Comparison of ENCODE assay signal across 27 cellular contexts in the genomic region with DNA sequence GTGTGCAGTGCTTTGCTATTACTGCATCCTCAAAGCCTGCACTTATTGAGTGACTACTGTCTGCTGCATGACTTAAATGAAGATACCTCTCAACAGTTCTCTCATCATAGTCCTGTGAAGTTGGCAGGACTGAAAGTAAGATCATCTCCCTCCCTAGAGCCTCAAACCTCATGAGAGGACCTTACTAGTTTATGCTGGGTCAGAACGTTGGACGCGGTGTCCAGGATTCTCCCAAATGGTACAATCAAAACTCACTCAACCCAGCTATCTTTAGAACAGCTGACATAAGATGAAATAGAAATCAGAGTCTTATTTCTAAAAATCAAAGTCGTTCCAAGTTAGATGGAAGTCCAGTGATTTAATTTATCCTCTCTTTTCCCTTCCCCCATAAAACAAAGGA.
"Had no signal": no experiment of that assay in that cellular context is flagged by ENCODE, and none has a peak within 500 bp of the region (broad histone marks: within the 10 kb centered on the region; RNA-seq: fewer than 3 reads in every experiment).

No MANE protein-coding gene starts in this region.

- H3K36me3 Mint-ChIP-seq: immature natural killer cell; naive B cell; stimulated activated effector memory CD8-positive, alpha-beta T cell treated with anti-CD3 and anti-CD28 coated beads, Interleukin-12 subunit alpha, Interleukin-12 subunit beta, amount 100 ng/mL, for 72 hours had no signal

- DNase-seq: activated CD4-positive, alpha-beta memory T cell treated with anti-CD3 and anti-CD28 coated beads, Interleukin-2, amount 10 ng/mL, durations not matched to agents 7 days and 5 days; activated CD4-positive, alpha-beta T cell treated with anti-CD3 and anti-CD28 coated beads, Interleukin-2, amount 10 ng/mL, durations not matched to agents 24 days and 14 days; activated CD4-positive, CD25-positive, alpha-beta regulatory T cell treated with anti-CD3 and anti-CD28 coated beads, Interleukin-2, amount 50 U/mL, for 72 hours; activated CD8-positive, alpha-beta memory T cell treated with anti-CD3 and anti-CD28 coated beads, Interleukin-2, amount 50 U/mL, for 48 hours; activated gamma-delta T cell treated with Interleukin-2 at 50 U/mL for 16 hours; activated naive CD4-positive, alpha-beta T cell treated with anti-CD3 and anti-CD28 coated beads, Interleukin-2, amount 50 U/mL, for 16 hours; activated T-cell treated with anti-CD3 and anti-CD28 coated beads, Interleukin-2, amount 50 U/mL, for 4 hours; amniotic stem cell; central memory CD4-positive, alpha-beta T cell; hippocampal formation; immature natural killer cell; lower lobe of right lung; naive B cell; small intestine; stimulated activated CD4-positive, alpha-beta T cell treated with anti-CD3 and anti-CD28 coated beads, Interleukin-4, amount 100 ng/mL, for 24 hours; T-helper 17 cell; T1000; tibial artery had no signal

- H3K4me3 Mint-ChIP-seq: activated CD4-positive, alpha-beta memory T cell treated with anti-CD3 and anti-CD28 coated beads, Interleukin-2, amount 10 ng/mL, durations not matched to agents 7 days and 5 days; activated CD4-positive, alpha-beta T cell treated with anti-CD3 and anti-CD28 coated beads, Interleukin-2, amount 10 ng/mL, durations not matched to agents 24 days and 14 days; activated T-cell treated with anti-CD3 and anti-CD28 coated beads, Interleukin-2, amount 50 U/mL, for 4 hours; activated T-helper 17 cell treated with anti-CD3 and anti-CD28 coated beads, Interleukin-2, amount 50 U/mL, for 72 hours; dendritic cell treated with granulocyte-macrophage colony-stimulating factor and Interleukin-4, amounts not matched to agents 40 ng/mL and 50 ng/mL, for 4 days; immature natural killer cell; naive B cell; neural crest cell; stimulated activated effector memory CD8-positive, alpha-beta T cell treated with anti-CD3 and anti-CD28 coated beads, Interleukin-12 subunit alpha, Interleukin-12 subunit beta, amount 100 ng/mL, for 72 hours; stimulated activated naive CD8-positive, alpha-beta T cell treated with anti-CD3 and anti-CD28 coated beads, Interleukin-15, Interleukin-2, amounts not matched to agents 100 ng/mL and 50 ng/mL, for 24 hours; T-helper 17 cell had no signal

- H3K4me3 ChIP-seq: breast epithelium, lower lobe of right lung, SJCRH30, suprapubic skin, tibial artery had no signal

- H3K9me3 Mint-ChIP-seq: activated CD4-positive, alpha-beta memory T cell treated with anti-CD3 and anti-CD28 coated beads, Interleukin-2, amount 10 ng/mL, durations not matched to agents 7 days and 5 days; activated CD4-positive, alpha-beta T cell treated with anti-CD3 and anti-CD28 coated beads, Interleukin-2, amount 10 ng/mL, durations not matched to agents 24 days and 14 days; activated T-cell treated with anti-CD3 and anti-CD28 coated beads, Interleukin-2, amount 50 U/mL, for 4 hours; activated T-helper 17 cell treated with anti-CD3 and anti-CD28 coated beads, Interleukin-2, amount 50 U/mL, for 72 hours; dendritic cell treated with granulocyte-macrophage colony-stimulating factor and Interleukin-4, amounts not matched to agents 40 ng/mL and 50 ng/mL, for 4 days; immature natural killer cell; neural crest cell; stimulated activated effector memory CD8-positive, alpha-beta T cell treated with anti-CD3 and anti-CD28 coated beads, Interleukin-12 subunit alpha, Interleukin-12 subunit beta, amount 100 ng/mL, for 72 hours; stimulated activated naive CD8-positive, alpha-beta T cell treated with anti-CD3 and anti-CD28 coated beads, Interleukin-15, Interleukin-2, amounts not matched to agents 100 ng/mL and 50 ng/mL, for 24 hours had no signal

- H3K4me1 ChIP-seq: breast epithelium, SJCRH30 had no signal

- H3K4me1 Mint-ChIP-seq: activated CD4-positive, alpha-beta memory T cell treated with anti-CD3 and anti-CD28 coated beads, Interleukin-2, amount 10 ng/mL, durations not matched to agents 7 days and 5 days; activated CD4-positive, alpha-beta T cell treated with anti-CD3 and anti-CD28 coated beads, Interleukin-2, amount 10 ng/mL, durations not matched to agents 24 days and 14 days; activated T-helper 17 cell treated with anti-CD3 and anti-CD28 coated beads, Interleukin-2, amount 50 U/mL, for 72 hours; immature natural killer cell; stimulated activated effector memory CD8-positive, alpha-beta T cell treated with anti-CD3 and anti-CD28 coated beads, Interleukin-12 subunit alpha, Interleukin-12 subunit beta, amount 100 ng/mL, for 72 hours; T-helper 17 cell had no signal

- H3K27ac ChIP-seq: SJCRH30 had no signal

- H3K27me3 Mint-ChIP-seq: activated CD4-positive, alpha-beta memory T cell treated with anti-CD3 and anti-CD28 coated beads, Interleukin-2, amount 10 ng/mL, durations not matched to agents 7 days and 5 days; activated CD4-positive, alpha-beta T cell treated with anti-CD3 and anti-CD28 coated beads, Interleukin-2, amount 10 ng/mL, durations not matched to agents 24 days and 14 days; T-helper 17 cell had no signal

- H3K27me3 ChIP-seq: breast epithelium, SJCRH30, suprapubic skin, tibial artery had no signal

- ATAC-seq: activated T-cell treated with anti-CD3 and anti-CD28 coated beads, Interleukin-2, amount 50 U/mL, for 4 hours; activated T-helper 17 cell treated with anti-CD3 and anti-CD28 coated beads, Interleukin-2, amount 50 U/mL, for 72 hours; lower lobe of right lung; SK-N-SH treated with all-trans-retinoic acid at 6 μM for 48 hours; stimulated activated effector memory CD8-positive, alpha-beta T cell treated with anti-CD3 and anti-CD28 coated beads, Interleukin-12 subunit alpha, Interleukin-12 subunit beta, amount 100 ng/mL, for 72 hours; T-helper 17 cell had no signal

- H3K9me3 ChIP-seq: breast epithelium, lower lobe of right lung, SJCRH30, suprapubic skin, tibial artery had no signal

- H3K27ac Mint-ChIP-seq: activated CD4-positive, alpha-beta memory T cell treated with anti-CD3 and anti-CD28 coated beads, Interleukin-2, amount 10 ng/mL, durations not matched to agents 7 days and 5 days; activated CD4-positive, alpha-beta T cell treated with anti-CD3 and anti-CD28 coated beads, Interleukin-2, amount 10 ng/mL, durations not matched to agents 24 days and 14 days; activated T-helper 17 cell treated with anti-CD3 and anti-CD28 coated beads, Interleukin-2, amount 50 U/mL, for 72 hours; dendritic cell treated with granulocyte-macrophage colony-stimulating factor and Interleukin-4, amounts not matched to agents 40 ng/mL and 50 ng/mL, for 4 days; immature natural killer cell; naive B cell; stimulated activated effector memory CD8-positive, alpha-beta T cell treated with anti-CD3 and anti-CD28 coated beads, Interleukin-12 subunit alpha, Interleukin-12 subunit beta, amount 100 ng/mL, for 72 hours; stimulated activated naive CD8-positive, alpha-beta T cell treated with anti-CD3 and anti-CD28 coated beads, Interleukin-15, Interleukin-2, amounts not matched to agents 100 ng/mL and 50 ng/mL, for 24 hours; T-helper 17 cell had no signal

- H3K36me3 ChIP-seq: breast epithelium, lower lobe of right lung, suprapubic skin had no signal
